11 cellular contexts compared by ENCODE assay signal in genomic region chr9:108776920-108777650, GRCh38.
DNase-seq lines count a peak whose midpoint lies in the region; ATAC-seq, FAIRE-seq and TF ChIP-seq lines count a peak whose summit lies in the region.
"Had no signal": no experiment of that assay in that cellular context is flagged by ENCODE, and none has a peak within 500 bp of the region (broad histone marks: within the 10 kb centered on the region; RNA-seq: fewer than 3 reads in every experiment).

No MANE protein-coding gene starts in this region.

- DNase-seq in ELR (ENCODE audit: low read depth) (peak; percentile 17), fibroblast of mammary gland (ENCODE audit: low read depth) (peak; percentile 12), GM19239 (ENCODE audit: insufficient read length, low spot score) (no peak), nephron progenitor cell (no peak)
- no peak for DNase-seq in activated CD4-positive, alpha-beta T cell treated with anti-CD3 and anti-CD28 coated beads for 1 hour
- DNase-seq: activated CD4-positive, alpha-beta T cell treated with anti-CD3 and anti-CD28 coated beads, Interleukin-2, amount 10 ng/mL, durations not matched to agents 7 days and 5 days; central memory CD4-positive, alpha-beta T cell; retina had no signal

- FAIRE-seq in GM19239 (lab: Jason Lieb, UNC): no peak

- H3K27ac ChIP-seq in 22Rv1 (no peak overlapping the region), OCI-LY3 (ENCODE audit: low read length) (no peak overlapping the region)

- H4K20me1 ChIP-seq in OCI-LY3 (ENCODE audit: insufficient read depth, low read length): no peaks in the 10 kb centered on the region

- H3K4me1 ChIP-seq in OCI-LY3 (ENCODE audit: low read length): peaks cover 14% of the 10 kb centered on the region

- H3K36me3 Mint-ChIP-seq in nephron progenitor cell (ENCODE audit: low read depth): no peaks in the 10 kb centered on the region

- H3K27me3 Mint-ChIP-seq in nephron progenitor cell (ENCODE audit: low read depth, poor library complexity): peaks cover 6% of the 10 kb centered on the region

- no peak overlapping the region for H3K9ac ChIP-seq in OCI-LY3 (ENCODE audit: low read length)

- H3K36me3 ChIP-seq in OCI-LY3 (replicated peaks; ENCODE audit: low read depth, low read length): no peaks in the 10 kb centered on the region

- ATAC-seq in HG02870 (IDR thresholded peaks at IDR 0.05; ENCODE audit: unreplicated experiment): no peak

- H3K4me2 ChIP-seq in OCI-LY3 (ENCODE audit: low read length): no peak overlapping the region

- no peaks in the 10 kb centered on the region for H3K9me3 ChIP-seq in OCI-LY3 (ENCODE audit: insufficient read depth, low read length)

- H3K79me2 ChIP-seq in OCI-LY3 (ENCODE audit: low read length): no peaks in the 10 kb centered on the region

- H3K4me3 Mint-ChIP-seq in nephron progenitor cell: no peak overlapping the region
- H3K4me3 Mint-ChIP-seq: activated CD4-positive, alpha-beta T cell treated with anti-CD3 and anti-CD28 coated beads, Interleukin-2, amount 10 ng/mL, durations not matched to agents 7 days and 5 days had no signal

- no peak overlapping the region for H2AFZ ChIP-seq in OCI-LY3 (ENCODE audit: low read depth, low read length)

- no peaks in the 10 kb centered on the region for H3K9me3 Mint-ChIP-seq in nephron progenitor cell
- H3K9me3 Mint-ChIP-seq: activated CD4-positive, alpha-beta T cell treated with anti-CD3 and anti-CD28 coated beads, Interleukin-2, amount 10 ng/mL, durations not matched to agents 7 days and 5 days had no signal

- peak; percentile 42 for TF ChIP-seq CTCF in 22Rv1 (IDR thresholded peaks at IDR 0.05)
- peak; percentile 22 for TF ChIP-seq CTCF in OCI-LY3 (IDR thresholded peaks at IDR 0.05; ENCODE audit: low read depth, low read length)
- peak; percentile 43 for TF ChIP-seq CTCF in fibroblast of mammary gland (conservative IDR thresholded peaks at IDR 0.05; ENCODE audit: control insufficient read depth, insufficient read depth, low read depth, low read length)
- no peak for TF ChIP-seq CTCF in nephron progenitor cell (IDR thresholded peaks at IDR 0.05)

- H3K4me3 ChIP-seq in OCI-LY3 (ENCODE audit: low read length) (no peak overlapping the region), fibroblast of mammary gland (ENCODE audit: control insufficient read depth, low read depth, low read length) (no peak overlapping the region)

- H3K27ac Mint-ChIP-seq in nephron progenitor cell: no peak overlapping the region
- H3K27ac Mint-ChIP-seq: activated CD4-positive, alpha-beta T cell treated with anti-CD3 and anti-CD28 coated beads, Interleukin-2, amount 10 ng/mL, durations not matched to agents 7 days and 5 days had no signal

- H3K27me3 ChIP-seq in OCI-LY3 (ENCODE audit: low read depth, low read length): peaks cover 16% of the 10 kb centered on the region; the same call in 1 of the 2 replicates

- peaks cover 11% of the 10 kb centered on the region for H3K4me1 Mint-ChIP-seq in nephron progenitor cell
- H3K4me1 Mint-ChIP-seq: activated CD4-positive, alpha-beta T cell treated with anti-CD3 and anti-CD28 coated beads, Interleukin-2, amount 10 ng/mL, durations not matched to agents 7 days and 5 days had no signal

Comparison
In these comparisons a context has a peak if more than half of its experiments do, and no peak if none do; other contexts are left out.
1. DNase-seq: peak in ELR (single experiment) and fibroblast of mammary gland (single experiment); none in activated CD4-positive, alpha-beta T cell treated with anti-CD3 and anti-CD28 coated beads for 1 hour (single experiment), GM19239 (single experiment) and nephron progenitor cell (single experiment).